9 cellular contexts compared by ENCODE assay signal in the genomic region with DNA sequence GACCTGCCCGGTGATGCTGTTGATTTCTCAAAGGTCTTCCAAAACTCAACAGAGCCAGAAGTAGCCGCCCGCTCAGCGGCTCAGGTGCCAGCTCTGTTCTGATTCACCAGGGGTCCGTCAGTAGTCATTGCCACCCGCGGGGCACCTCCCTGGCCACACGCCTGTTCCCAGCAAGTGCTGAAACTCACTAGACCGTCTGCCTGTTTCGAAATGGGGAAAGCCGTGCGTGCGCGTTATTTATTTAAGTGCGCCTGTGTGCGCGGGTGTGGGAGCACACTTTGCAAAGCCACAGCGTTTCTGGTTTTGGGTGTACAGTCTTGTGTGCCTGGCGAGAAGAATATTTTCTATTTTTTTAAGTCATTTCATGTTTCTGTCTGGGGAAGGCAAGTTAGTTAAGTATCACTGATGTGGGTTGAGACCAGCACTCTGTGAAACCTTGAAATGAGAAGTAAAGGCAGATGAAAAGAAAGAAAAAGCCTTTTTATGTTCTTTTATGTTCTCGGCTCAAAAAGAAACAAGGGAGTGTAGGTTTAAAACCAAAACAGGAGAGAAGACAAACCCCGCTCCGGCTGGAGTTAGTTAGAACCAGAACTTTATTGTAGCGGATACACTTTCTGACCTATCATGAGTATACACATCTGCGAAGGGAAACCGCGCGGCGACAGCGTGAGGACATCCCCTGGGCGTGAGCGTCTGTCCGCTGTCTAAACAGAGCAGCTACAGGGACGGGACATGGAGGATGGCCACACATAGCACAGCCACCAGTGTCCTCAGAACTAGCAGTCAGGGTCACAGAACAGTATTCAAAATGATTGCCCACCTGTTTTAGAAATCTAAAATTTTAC.
DNase-seq lines count a peak whose midpoint lies in the region; ATAC-seq and TF ChIP-seq lines count a peak whose summit lies in the region.
"Had no signal": no experiment of that assay in that cellular context is flagged by ENCODE, and none has a peak within 500 bp of the region (broad histone marks: within the 10 kb centered on the region; RNA-seq: fewer than 3 reads in every experiment).

No MANE protein-coding gene starts in this region.

- peaks cover 74% of the 10 kb centered on the region for H3K4me1 Mint-ChIP-seq in activated T-cell treated with anti-CD3 and anti-CD28 coated beads, Interleukin-2, amount 50 U/mL, for 72 hours (ENCODE audit: low read depth)
- peaks cover 31 to 37% of the 10 kb centered on the region in 2 donors for H3K4me1 Mint-ChIP-seq in immature natural killer cell
- no peaks in the 10 kb centered on the region for H3K4me1 Mint-ChIP-seq in mesothelial cell of epicardium

- H3K4me3 Mint-ChIP-seq in activated T-cell treated with anti-CD3 and anti-CD28 coated beads, Interleukin-2, amount 50 U/mL, for 72 hours: peak overlapping the region; percentile 81 to 89
- H3K4me3 Mint-ChIP-seq in immature natural killer cell (peak overlapping the region; percentile 2 to 68 (median 37)), mesothelial cell of epicardium (no peak overlapping the region)

- ATAC-seq in activated T-cell treated with anti-CD3 and anti-CD28 coated beads, Interleukin-2, amount 50 U/mL, for 72 hours (replicated peaks in 1 of 2): peak; percentile 78 to 80
- no peak for ATAC-seq in GM21723 (IDR thresholded peaks at IDR 0.05; ENCODE audit: unreplicated experiment)

- peaks cover 20 to 68% of the 10 kb centered on the region in 2 donors for H3K36me3 Mint-ChIP-seq in activated T-cell treated with anti-CD3 and anti-CD28 coated beads, Interleukin-2, amount 50 U/mL, for 72 hours (ENCODE audit: insufficient read depth in 2 of 2)
- H3K36me3 Mint-ChIP-seq in immature natural killer cell: peaks cover 8 to 42% (median 12%) of the 10 kb centered on the region in 3 donors
- H3K36me3 Mint-ChIP-seq in mesothelial cell of epicardium: peaks cover 47% of the 10 kb centered on the region

- TF ChIP-seq CTCF in mesothelial cell of epicardium (IDR thresholded peaks at IDR 0.05; ENCODE audit: unreplicated experiment): no peak

- DNase-seq in activated CD4-positive, alpha-beta T cell treated with anti-CD3 and anti-CD28 coated beads for 24 hours (ENCODE audit: low read depth in 2 of 2): peak; percentile 49 to 63
- DNase-seq in activated CD4-positive, alpha-beta T cell treated with anti-CD3 and anti-CD28 coated beads for 1 hour: no peak
- DNase-seq in activated T-cell treated with anti-CD3 and anti-CD28 coated beads, Interleukin-2, amount 50 U/mL, for 72 hours: peak; percentile 82 to 89
- peak in 1 of 3 donors; percentile 48 for DNase-seq in immature natural killer cell
- peak; percentile 79 for DNase-seq in stimulated activated naive CD4-positive, alpha-beta T cell treated with Interleukin-2 at 50 U/mL for 16 hours (lab: John Stamatoyannopoulos, UW)
- no peak for DNase-seq in COR-L47 (lab: John Stamatoyannopoulos, UW)
- no peak for DNase-seq in mesothelial cell of epicardium (ENCODE audit: low spot score in 2 of 2, unreplicated experiment in 2 of 2)
- DNase-seq: NCI-H1105 had no signal

- no peaks in the 10 kb centered on the region for H3K27me3 Mint-ChIP-seq in activated T-cell treated with anti-CD3 and anti-CD28 coated beads, Interleukin-2, amount 50 U/mL, for 72 hours (ENCODE audit: low read depth)
- H3K27me3 Mint-ChIP-seq in immature natural killer cell (ENCODE audit: low read depth in 3 of 3) (peaks cover 11 to 42% (median 36%) of the 10 kb centered on the region in 3 donors), mesothelial cell of epicardium (ENCODE audit: low read depth) (no peaks in the 10 kb centered on the region)

- peak overlapping the region; percentile 98 for H3K27ac Mint-ChIP-seq in activated T-cell treated with anti-CD3 and anti-CD28 coated beads, Interleukin-2, amount 50 U/mL, for 72 hours
- peak overlapping the region; percentile 75 to 90 (median 85) for H3K27ac Mint-ChIP-seq in immature natural killer cell
- H3K27ac Mint-ChIP-seq in mesothelial cell of epicardium: no peak overlapping the region

- no peaks in the 10 kb centered on the region for H3K9me3 Mint-ChIP-seq in activated T-cell treated with anti-CD3 and anti-CD28 coated beads, Interleukin-2, amount 50 U/mL, for 72 hours
- no peaks in the 10 kb centered on the region for H3K9me3 Mint-ChIP-seq in immature natural killer cell
- peaks cover 3% of the 10 kb centered on the region for H3K9me3 Mint-ChIP-seq in mesothelial cell of epicardium

Comparison
In these comparisons a context has a peak if more than half of its experiments do, and no peak if none do; other contexts are left out.
1. DNase-seq: peak in activated CD4-positive, alpha-beta T cell treated with anti-CD3 and anti-CD28 coated beads for 24 hours (2 of 2), activated T-cell treated with anti-CD3 and anti-CD28 coated beads, Interleukin-2, amount 50 U/mL, for 72 hours (2 of 2) and stimulated activated naive CD4-positive, alpha-beta T cell treated with Interleukin-2 at 50 U/mL for 16 hours (single experiment); none in activated CD4-positive, alpha-beta T cell treated with anti-CD3 and anti-CD28 coated beads for 1 hour (single experiment), COR-L47 (single experiment) and mesothelial cell of epicardium (0 of 2).